1 cellular context compared by ENCODE assay signal in genomic region chr1:182235952-182236650, GRCh38.
A peak's percentile ranks its signal among the peaks of the same experiment; 100 is the strongest.
TF ChIP-seq lines count a peak whose summit lies in the region.

No MANE protein-coding gene starts in this region.

TF ChIP-seq in K562, 482 proteins besides CTCF, POLR2A, EP300 and RAD21 (continued from another document and continues in another):
- TF ChIP-seq ZNF609 (CRISPR knock-in tag; IDR thresholded peaks at IDR 0.05; ENCODE audit: borderline replicate concordance) (peak; percentile 83; the same call in 1 of the 2 replicates), BRD4 (IDR thresholded peaks at IDR 0.05) (peak; percentile 63; the same call in 1 of the 2 replicates), TEAD2 (tag; IDR thresholded peaks at IDR 0.05) (no peak), PREB (CRISPR knock-in tag; IDR thresholded peaks at IDR 0.05) (no peak), BACH1 (tag; IDR thresholded peaks at IDR 0.05) (no peak), THRA (IDR thresholded peaks at IDR 0.05) (no peak), GABPB2 (CRISPR knock-in tag; conservative IDR thresholded peaks at IDR 0.05) (no peak), POLR2G (IDR thresholded peaks at IDR 0.05; ENCODE audit: low read depth, low read length) (no peak), FOXM1 (IDR thresholded peaks at IDR 0.05; ENCODE audit: low read depth) (peak; percentile 82), FOXM1 (CRISPR knock-in tag; IDR thresholded peaks at IDR 0.05; ENCODE audit: low read depth) (no peak), ZNF76 (CRISPR knock-in tag; IDR thresholded peaks at IDR 0.05; ENCODE audit: borderline replicate concordance) (no peak), ZNF134 (CRISPR knock-in tag; conservative IDR thresholded peaks at IDR 0.05) (no peak), RFX5 (IDR thresholded peaks at IDR 0.05; ENCODE audit: low read depth, low read length) (peak; percentile 31; the same call in 1 of the 2 replicates), ZBTB9 (CRISPR knock-in tag; IDR thresholded peaks at IDR 0.05) (no peak; the same call in 1 of the 2 replicates), NFE2 (IDR thresholded peaks at IDR 0.05; ENCODE audit: low read depth) (peak; percentile 63; the same call in 1 of the 2 replicates), ARID4B (CRISPR knock-in tag; IDR thresholded peaks at IDR 0.05) (no peak), NR2C2 (CRISPR knock-in tag; IDR thresholded peaks at IDR 0.05) (no peak), NR2C2 (tag; IDR thresholded peaks at IDR 0.05) (peak; percentile 22; the same call in 1 of the 2 replicates), NFE2L1 (tag; IDR thresholded peaks at IDR 0.05; ENCODE audit: borderline replicate concordance, low read depth) (no peak), ELF4 (CRISPR knock-in tag; IDR thresholded peaks at IDR 0.05) (no peak), CAMTA2 (CRISPR knock-in tag; conservative IDR thresholded peaks at IDR 0.05) (no peak), KLF10 (CRISPR knock-in tag; IDR thresholded peaks at IDR 0.05) (no peak), SRF (CRISPR knock-in tag; IDR thresholded peaks at IDR 0.05) (peak in 1 of 2 experiments; percentile 14; a peak in 1 of 4 replicates), TEAD4 (IDR thresholded peaks at IDR 0.05; ENCODE audit: low read length) (peak; percentile 93), TEAD4 (CRISPR knock-in tag; IDR thresholded peaks at IDR 0.05; ENCODE audit: borderline replicate concordance) (no peak), ZNF707 (CRISPR knock-in tag; conservative IDR thresholded peaks at IDR 0.05) (no peak), ZNF830 (CRISPR knock-in tag; IDR thresholded peaks at IDR 0.05) (no peak), ETS2 (tag; IDR thresholded peaks at IDR 0.05; ENCODE audit: borderline replicate concordance, poor library complexity, severe bottlenecking) (no peak), TAF15 (IDR thresholded peaks at IDR 0.05; ENCODE audit: low read depth, low read length) (no peak), NKRF (IDR thresholded peaks at IDR 0.05; ENCODE audit: borderline replicate concordance) (no peak), MYNN (IDR thresholded peaks at IDR 0.05) (peak; percentile 95), MYNN (CRISPR knock-in tag; IDR thresholded peaks at IDR 0.05) (no peak), ZBTB34 (CRISPR knock-in tag; IDR thresholded peaks at IDR 0.05) (no peak), ETV6 (IDR thresholded peaks at IDR 0.05; ENCODE audit: borderline replicate concordance in 1 of 2, low read depth in 2 of 2, low read length in 1 of 2) (no peak), ETV6 (CRISPR knock-in tag; IDR thresholded peaks at IDR 0.05; ENCODE audit: borderline replicate concordance) (no peak), KLF13 (tag; IDR thresholded peaks at IDR 0.05; ENCODE audit: borderline replicate concordance, low read depth) (no peak)
- TF ChIP-seq, protein P1, sequence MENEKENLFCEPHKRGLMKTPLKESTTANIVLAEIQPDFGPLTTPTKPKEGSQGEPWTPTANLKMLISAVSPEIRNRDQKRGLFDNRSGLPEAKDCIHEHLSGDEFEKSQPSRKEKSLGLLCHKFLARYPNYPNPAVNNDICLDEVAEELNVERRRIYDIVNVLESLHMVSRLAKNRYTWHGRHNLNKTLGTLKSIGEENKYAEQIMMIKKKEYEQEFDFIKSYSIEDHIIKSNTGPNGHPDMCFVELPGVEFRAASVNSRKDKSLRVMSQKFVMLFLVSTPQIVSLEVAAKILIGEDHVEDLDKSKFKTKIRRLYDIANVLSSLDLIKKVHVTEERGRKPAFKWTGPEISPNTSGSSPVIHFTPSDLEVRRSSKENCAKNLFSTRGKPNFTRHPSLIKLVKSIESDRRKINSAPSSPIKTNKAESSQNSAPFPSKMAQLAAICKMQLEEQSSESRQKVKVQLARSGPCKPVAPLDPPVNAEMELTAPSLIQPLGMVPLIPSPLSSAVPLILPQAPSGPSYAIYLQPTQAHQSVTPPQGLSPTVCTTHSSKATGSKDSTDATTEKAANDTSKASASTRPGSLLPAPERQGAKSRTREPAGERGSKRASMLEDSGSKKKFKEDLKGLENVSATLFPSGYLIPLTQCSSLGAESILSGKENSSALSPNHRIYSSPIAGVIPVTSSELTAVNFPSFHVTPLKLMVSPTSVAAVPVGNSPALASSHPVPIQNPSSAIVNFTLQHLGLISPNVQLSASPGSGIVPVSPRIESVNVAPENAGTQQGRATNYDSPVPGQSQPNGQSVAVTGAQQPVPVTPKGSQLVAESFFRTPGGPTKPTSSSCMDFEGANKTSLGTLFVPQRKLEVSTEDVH (IDR thresholded peaks at IDR 0.05; ENCODE audit: low read depth, partially characterized antibody), result no peak
- TF ChIP-seq, protein P2, sequence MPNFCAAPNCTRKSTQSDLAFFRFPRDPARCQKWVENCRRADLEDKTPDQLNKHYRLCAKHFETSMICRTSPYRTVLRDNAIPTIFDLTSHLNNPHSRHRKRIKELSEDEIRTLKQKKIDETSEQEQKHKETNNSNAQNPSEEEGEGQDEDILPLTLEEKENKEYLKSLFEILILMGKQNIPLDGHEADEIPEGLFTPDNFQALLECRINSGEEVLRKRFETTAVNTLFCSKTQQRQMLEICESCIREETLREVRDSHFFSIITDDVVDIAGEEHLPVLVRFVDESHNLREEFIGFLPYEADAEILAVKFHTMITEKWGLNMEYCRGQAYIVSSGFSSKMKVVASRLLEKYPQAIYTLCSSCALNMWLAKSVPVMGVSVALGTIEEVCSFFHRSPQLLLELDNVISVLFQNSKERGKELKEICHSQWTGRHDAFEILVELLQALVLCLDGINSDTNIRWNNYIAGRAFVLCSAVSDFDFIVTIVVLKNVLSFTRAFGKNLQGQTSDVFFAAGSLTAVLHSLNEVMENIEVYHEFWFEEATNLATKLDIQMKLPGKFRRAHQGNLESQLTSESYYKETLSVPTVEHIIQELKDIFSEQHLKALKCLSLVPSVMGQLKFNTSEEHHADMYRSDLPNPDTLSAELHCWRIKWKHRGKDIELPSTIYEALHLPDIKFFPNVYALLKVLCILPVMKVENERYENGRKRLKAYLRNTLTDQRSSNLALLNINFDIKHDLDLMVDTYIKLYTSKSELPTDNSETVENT (CRISPR knock-in tag; IDR thresholded peaks at IDR 0.05), result no peak
- TF ChIP-seq, protein P3, sequence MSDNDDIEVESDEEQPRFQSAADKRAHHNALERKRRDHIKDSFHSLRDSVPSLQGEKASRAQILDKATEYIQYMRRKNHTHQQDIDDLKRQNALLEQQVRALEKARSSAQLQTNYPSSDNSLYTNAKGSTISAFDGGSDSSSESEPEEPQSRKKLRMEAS (CRISPR knock-in tag; IDR thresholded peaks at IDR 0.05), result peak; percentile 48; the same call in 1 of the 2 replicates
